8 cellular contexts compared by ENCODE assay signal in genomic region chr18:33578371-33579146, GRCh38. TPM values are rescaled to one million over a fixed set of nuclear protein-coding genes. Genes with fewer than 3 reads are reported as not detected.
DNase-seq lines count a peak whose midpoint lies in the region; ATAC-seq, FAIRE-seq and TF ChIP-seq lines count a peak whose summit lies in the region.

No MANE protein-coding gene starts in this region.

- DNase-seq in activated naive CD4-positive, alpha-beta T cell treated with anti-CD3 and anti-CD28 coated beads for 36 hours = no peak
- DNase-seq in activated naive CD4-positive, alpha-beta T cell treated with anti-CD3 and anti-CD28 coated beads, Interleukin-2, amount 10 ng/mL, durations not matched to agents 7 days and 5 days = no peak
- peak; percentile 37 to 43 (median 40) for DNase-seq in body of pancreas
- DNase-seq in keratinocyte (ENCODE audit: low read depth, low spot score) = no peak
- DNase-seq in EL = no peak
- DNase-seq in stimulated activated CD8-positive, alpha-beta memory T cell treated with anti-CD3 and anti-CD28 coated beads, Interleukin-4, amount 100 ng/mL, for 48 hours = no peak
- DNase-seq in T-helper 2 cell = no peak

- CTCF ChIA-PET in activated naive CD4-positive, alpha-beta T cell treated with anti-CD3 and anti-CD28 coated beads for 36 hours (lab: Charles Lee) = no interaction called here
- CTCF ChIA-PET in activated naive CD4-positive, alpha-beta T cell treated with anti-CD3 and anti-CD28 coated beads, Interleukin-2, amount 10 ng/mL, durations not matched to agents 7 days and 5 days (lab: Charles Lee) = no interaction called here

- H3K27me3 ChIP-seq in body of pancreas (no peaks in the 10 kb centered on the region), keratinocyte (ENCODE audit: control insufficient read depth, extremely low read depth, insufficient read depth, low read length) (peaks cover 32% of the 10 kb centered on the region)

- dilution Hi-C loops in keratinocyte (cut with MboI; ENCODE audit: extremely low pct_ligation_motif_present, low sequenced_read_pairs) = no loop called here

- H3K79me2 ChIP-seq in keratinocyte (ENCODE audit: control insufficient read depth, insufficient read depth, low read length) = no peaks in the 10 kb centered on the region

- no peaks in the 10 kb centered on the region for H3K9me3 ChIP-seq in body of pancreas
- H3K9me3 ChIP-seq in keratinocyte (ENCODE audit: control insufficient read depth, low read depth, low read length) = no peaks in the 10 kb centered on the region

- H3K4me3 ChIP-seq in body of pancreas (peak overlapping the region; percentile 3 to 27), keratinocyte (ENCODE audit: control insufficient read depth in 2 of 3, extremely low read depth in 1 of 3, insufficient read depth in 2 of 3, low read depth in 1 of 3, low read length in 3 of 3) (peak overlapping the region; percentile 12 to 62 (median 44))

- no peak overlapping the region for H3K27ac Mint-ChIP-seq in activated naive CD4-positive, alpha-beta T cell treated with anti-CD3 and anti-CD28 coated beads for 36 hours
- no peak overlapping the region for H3K27ac Mint-ChIP-seq in activated naive CD4-positive, alpha-beta T cell treated with anti-CD3 and anti-CD28 coated beads, Interleukin-2, amount 10 ng/mL, durations not matched to agents 7 days and 5 days
- no peak overlapping the region for H3K27ac Mint-ChIP-seq in stimulated activated memory B cell treated with anti-CD40 and anti-IgM and Interleukin-4, amounts not matched to agents 10 μg/mL and 1 μg/mL and 100 μg/mL, for 72 hours

- peaks cover 2% of the 10 kb centered on the region for H3K9me1 ChIP-seq in keratinocyte (ENCODE audit: control insufficient read depth, extremely low read depth, insufficient read depth, low read length)

- H3K36me3 Mint-ChIP-seq in activated naive CD4-positive, alpha-beta T cell treated with anti-CD3 and anti-CD28 coated beads for 36 hours (ENCODE audit: low read depth) = no peaks in the 10 kb centered on the region
- H3K36me3 Mint-ChIP-seq in activated naive CD4-positive, alpha-beta T cell treated with anti-CD3 and anti-CD28 coated beads, Interleukin-2, amount 10 ng/mL, durations not matched to agents 7 days and 5 days = peaks cover 2% of the 10 kb centered on the region
- H3K36me3 Mint-ChIP-seq in stimulated activated memory B cell treated with anti-CD40 and anti-IgM and Interleukin-4, amounts not matched to agents 10 μg/mL and 1 μg/mL and 100 μg/mL, for 72 hours = no peaks in the 10 kb centered on the region

- peak overlapping the region; percentile 78 for H3K4me2 ChIP-seq in keratinocyte (ENCODE audit: control insufficient read depth, extremely low read depth, insufficient read depth, low read depth, low read length)

- peak overlapping the region; percentile 60 for H2AFZ ChIP-seq in keratinocyte (ENCODE audit: control insufficient read depth, low read length)

- H3K9me3 Mint-ChIP-seq in activated naive CD4-positive, alpha-beta T cell treated with anti-CD3 and anti-CD28 coated beads for 36 hours = no peaks in the 10 kb centered on the region
- H3K9me3 Mint-ChIP-seq in activated naive CD4-positive, alpha-beta T cell treated with anti-CD3 and anti-CD28 coated beads, Interleukin-2, amount 10 ng/mL, durations not matched to agents 7 days and 5 days = no peaks in the 10 kb centered on the region
- no peaks in the 10 kb centered on the region for H3K9me3 Mint-ChIP-seq in stimulated activated memory B cell treated with anti-CD40 and anti-IgM and Interleukin-4, amounts not matched to agents 10 μg/mL and 1 μg/mL and 100 μg/mL, for 72 hours

- peak overlapping the region; percentile 39 for H3K4me3 Mint-ChIP-seq in activated naive CD4-positive, alpha-beta T cell treated with anti-CD3 and anti-CD28 coated beads for 36 hours
- no peak overlapping the region for H3K4me3 Mint-ChIP-seq in activated naive CD4-positive, alpha-beta T cell treated with anti-CD3 and anti-CD28 coated beads, Interleukin-2, amount 10 ng/mL, durations not matched to agents 7 days and 5 days
- H3K4me3 Mint-ChIP-seq in stimulated activated memory B cell treated with anti-CD40 and anti-IgM and Interleukin-4, amounts not matched to agents 10 μg/mL and 1 μg/mL and 100 μg/mL, for 72 hours = peak overlapping the region; percentile 40

- H3K4me1 Mint-ChIP-seq in activated naive CD4-positive, alpha-beta T cell treated with anti-CD3 and anti-CD28 coated beads for 36 hours (ENCODE audit: low read depth) = peaks cover 4% of the 10 kb centered on the region
- peaks cover 6% of the 10 kb centered on the region for H3K4me1 Mint-ChIP-seq in activated naive CD4-positive, alpha-beta T cell treated with anti-CD3 and anti-CD28 coated beads, Interleukin-2, amount 10 ng/mL, durations not matched to agents 7 days and 5 days
- H3K4me1 Mint-ChIP-seq in stimulated activated memory B cell treated with anti-CD40 and anti-IgM and Interleukin-4, amounts not matched to agents 10 μg/mL and 1 μg/mL and 100 μg/mL, for 72 hours = peaks cover 7% of the 10 kb centered on the region

- FAIRE-seq in keratinocyte (lab: Jason Lieb, UNC) = no peak

- H3K36me3 ChIP-seq in body of pancreas (replicated peaks in 1 of 2; ENCODE audit: insufficient read depth in 1 of 2, low read depth in 2 of 2) (no peaks in the 10 kb centered on the region), keratinocyte (ENCODE audit: control insufficient read depth in 2 of 2, extremely low read depth in 1 of 2, insufficient read depth in 2 of 2, low read length in 2 of 2) (no peaks in the 10 kb centered on the region)

- TF ChIP-seq POLR2A in body of pancreas (IDR thresholded peaks at IDR 0.05) = peak in 2 of 3 donors; percentile 51 to 56

- TF ChIP-seq CTCF in body of pancreas (IDR thresholded peaks at IDR 0.05) (no peak), keratinocyte (optimal IDR thresholded peaks at IDR 0.05 in 1 of 3, IDR thresholded peaks at IDR 0.05 in 1 of 3, conservative IDR thresholded peaks at IDR 0.05 in 1 of 3; ENCODE audit: extremely low read depth in 1 of 3, insufficient read depth in 2 of 3, low read length in 3 of 3) (no peak)

- WGBS in body of pancreas, 2 donors = 0 to 1% methylated on average over 13 to 67 of the region's 103 CpGs

- peak; percentile 52 for ATAC-seq in body of pancreas
- peak; percentile 34 for ATAC-seq in stimulated activated memory B cell treated with anti-CD40 and anti-IgM and Interleukin-4, amounts not matched to agents 10 μg/mL and 1 μg/mL and 100 μg/mL, for 72 hours

- H3K9ac ChIP-seq in keratinocyte (ENCODE audit: control insufficient read depth, extremely low read depth, insufficient read depth, low read length) = no peak overlapping the region

- peak overlapping the region; percentile 48 to 86 (median 76) for H3K27ac ChIP-seq in body of pancreas
- no peak overlapping the region for H3K27ac ChIP-seq in keratinocyte (ENCODE audit: control insufficient read depth, insufficient read depth, low read length)

- no peaks in the 10 kb centered on the region for H4K20me1 ChIP-seq in keratinocyte (ENCODE audit: control insufficient read depth, extremely low read depth, insufficient read depth, low read length)

- intact Hi-C loops in activated naive CD4-positive, alpha-beta T cell treated with anti-CD3 and anti-CD28 coated beads for 36 hours (cut with micrococcal nuclease) = no loop called here
- intact Hi-C loops in body of pancreas (cut with DNase I) = no loop called here

- peaks cover 18% of the 10 kb centered on the region for H3K27me3 Mint-ChIP-seq in activated naive CD4-positive, alpha-beta T cell treated with anti-CD3 and anti-CD28 coated beads for 36 hours (ENCODE audit: low read depth)
- no peaks in the 10 kb centered on the region for H3K27me3 Mint-ChIP-seq in activated naive CD4-positive, alpha-beta T cell treated with anti-CD3 and anti-CD28 coated beads, Interleukin-2, amount 10 ng/mL, durations not matched to agents 7 days and 5 days
- H3K27me3 Mint-ChIP-seq in stimulated activated memory B cell treated with anti-CD40 and anti-IgM and Interleukin-4, amounts not matched to agents 10 μg/mL and 1 μg/mL and 100 μg/mL, for 72 hours = peaks cover 14% of the 10 kb centered on the region

- H3K4me1 ChIP-seq in body of pancreas = peaks cover 8% of the 10 kb centered on the region
- H3K4me1 ChIP-seq in keratinocyte (ENCODE audit: control insufficient read depth, extremely low read depth, insufficient read depth, low read length) = peaks cover 8% of the 10 kb centered on the region

RNA-seq across cellular contexts. Expression of gene ASXL3, which starts 0.5 kb away (rescaled TPM):
- not detected for total RNA-seq in activated naive CD4-positive, alpha-beta T cell treated with anti-CD3 and anti-CD28 coated beads for 36 hours
- total RNA-seq in body of pancreas = 1 to 10 TPM; 1.3 to 3.6 TPM
- 0.01 TPM in 1 of 3 replicates, not detected in the others for polyA plus RNA-seq in keratinocyte
- not detected for polyA plus RNA-seq in keratinocyte (2011; ENCODE audit: low read depth)
- polyA plus RNA-seq in keratinocyte (2011; cell fraction: cytosol; rRNA removed) = not detected in 2 replicates
- polyA plus RNA-seq in keratinocyte (2011; cell fraction: nucleus; rRNA removed) = not detected in 2 replicates
- 0.02 TPM in 1 of 2 replicates, not detected in the other for polyA plus RNA-seq in keratinocyte (2012; ENCODE audit: low replicate concordance)
- polyA minus RNA-seq in keratinocyte = not detected in 3 replicates
- not detected for polyA minus RNA-seq in keratinocyte (2011; cell fraction: cytosol; rRNA and poly(A)+ RNA removed)
- polyA minus RNA-seq in keratinocyte (2011; cell fraction: nucleus; rRNA and poly(A)+ RNA removed) = not detected in 2 replicates

Comparison
In these comparisons a context has a peak if more than half of its experiments do, and no peak if none do; other contexts are left out.
1. DNase-seq: peak in body of pancreas (4 of 4); none in activated naive CD4-positive, alpha-beta T cell treated with anti-CD3 and anti-CD28 coated beads for 36 hours (single experiment), activated naive CD4-positive, alpha-beta T cell treated with anti-CD3 and anti-CD28 coated beads, Interleukin-2, amount 10 ng/mL, durations not matched to agents 7 days and 5 days (single experiment), keratinocyte (single experiment), EL (single experiment), stimulated activated CD8-positive, alpha-beta memory T cell treated with anti-CD3 and anti-CD28 coated beads, Interleukin-4, amount 100 ng/mL, for 48 hours (single experiment) and T-helper 2 cell (0 of 5).